ENCODE assay signal across 15 cellular contexts in the genomic region with DNA sequence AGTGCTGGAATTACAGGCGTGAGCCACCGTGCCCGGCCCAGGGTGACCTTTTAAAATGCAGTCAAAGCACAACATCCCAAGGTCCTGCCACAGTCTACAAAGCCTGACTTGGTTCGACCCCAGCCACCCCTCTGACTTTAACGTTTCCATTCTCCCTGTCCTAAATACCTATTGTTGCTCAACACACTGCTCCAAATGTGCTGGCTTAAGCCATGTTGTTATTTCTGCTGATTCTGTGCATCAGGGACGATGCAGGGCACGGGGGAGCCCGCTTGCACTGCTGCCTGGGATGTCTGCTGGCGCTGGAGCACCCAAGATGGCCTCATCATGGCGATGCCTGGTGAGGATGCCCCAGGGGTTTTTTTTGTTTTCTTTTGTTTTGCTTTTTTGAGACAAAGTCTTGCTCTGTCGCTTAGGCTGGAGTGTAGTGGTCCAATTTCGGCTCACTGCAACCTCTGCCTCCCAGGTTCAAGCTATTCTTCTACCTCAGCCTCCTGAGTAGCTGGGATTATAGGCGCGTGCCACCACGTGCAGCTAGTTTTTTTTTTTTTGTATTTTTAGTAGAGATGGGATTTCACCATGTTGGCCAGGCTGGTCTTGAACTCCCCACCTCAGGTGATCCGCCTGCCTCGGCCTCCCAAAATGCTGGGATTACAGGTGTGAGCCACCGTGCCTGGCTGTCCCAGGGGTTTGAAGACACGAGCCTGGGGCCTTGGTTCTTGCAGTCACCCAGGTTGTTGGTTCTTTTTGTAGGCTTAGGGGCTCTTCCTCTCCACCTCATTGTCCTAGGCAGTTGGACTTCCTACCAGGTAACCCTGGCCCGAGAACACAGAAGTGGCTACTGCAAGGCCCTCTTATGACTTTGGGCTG. TPM values are rescaled to one million over a fixed set of nuclear protein-coding genes. Genes with fewer than 3 reads are reported as not detected.
"Had no signal": no experiment of that assay in that cellular context is flagged by ENCODE, and none has a peak within 500 bp of the region (broad histone marks: within the 10 kb centered on the region; RNA-seq: fewer than 3 reads in every experiment).

No MANE protein-coding gene starts in this region.

- H3K27ac ChIP-seq: adrenal gland, body of pancreas, right atrium auricular region had no signal

- H3K27ac Mint-ChIP-seq: activated B cell treated with CpG ODN at 0.5 μM for 24 hours; activated CD4-positive, alpha-beta T cell treated with anti-CD3 and anti-CD28 coated beads, Interleukin-2, amount 10 ng/mL, durations not matched to agents 24 days and 14 days; activated T-helper 17 cell treated with anti-CD3 and anti-CD28 coated beads, Interleukin-2, amount 50 U/mL, for 72 hours; mesothelial cell of epicardium; stimulated activated naive B cell treated with anti-CD40 and anti-IgM and Interleukin-4, amounts not matched to agents 10 μg/mL and 1 μg/mL and 100 μg/mL, for 72 hours; T-helper 17 cell had no signal

- H3K27me3 Mint-ChIP-seq: activated CD4-positive, alpha-beta T cell treated with anti-CD3 and anti-CD28 coated beads, Interleukin-2, amount 10 ng/mL, durations not matched to agents 24 days and 14 days; activated T-helper 17 cell treated with anti-CD3 and anti-CD28 coated beads, Interleukin-2, amount 50 U/mL, for 72 hours; T-helper 17 cell had no signal

- H3K36me3 ChIP-seq: adrenal gland, gastrocnemius medialis, right atrium auricular region had no signal

- H3K4me1 Mint-ChIP-seq: activated B cell treated with CpG ODN at 0.5 μM for 24 hours; activated CD4-positive, alpha-beta T cell treated with anti-CD3 and anti-CD28 coated beads, Interleukin-2, amount 10 ng/mL, durations not matched to agents 24 days and 14 days; activated T-helper 17 cell treated with anti-CD3 and anti-CD28 coated beads, Interleukin-2, amount 50 U/mL, for 72 hours; mesothelial cell of epicardium; stimulated activated naive B cell treated with anti-CD40 and anti-IgM and Interleukin-4, amounts not matched to agents 10 μg/mL and 1 μg/mL and 100 μg/mL, for 72 hours; T-helper 17 cell had no signal

- H3K27me3 ChIP-seq: adrenal gland, body of pancreas, gastrocnemius medialis, right atrium auricular region had no signal

- H3K9me3 ChIP-seq: adrenal gland, body of pancreas, gastrocnemius medialis had no signal

- ATAC-seq: activated T-helper 17 cell treated with anti-CD3 and anti-CD28 coated beads, Interleukin-2, amount 50 U/mL, for 72 hours; body of pancreas; stimulated activated naive B cell treated with anti-CD40 and anti-IgM and Interleukin-4, amounts not matched to agents 10 μg/mL and 1 μg/mL and 100 μg/mL, for 72 hours; T-helper 17 cell had no signal

- DNase-seq: activated B cell treated with CpG ODN at 0.5 μM for 24 hours; activated CD4-positive, alpha-beta T cell treated with anti-CD3 and anti-CD28 coated beads, Interleukin-2, amount 10 ng/mL, durations not matched to agents 24 days and 14 days; activated CD8-positive, alpha-beta memory T cell treated with anti-CD3 and anti-CD28 coated beads for 24 hours; activated naive CD4-positive, alpha-beta T cell treated with anti-CD3 and anti-CD28 coated beads, Interleukin-2, amount 50 U/mL, for 16 hours; adrenal gland; cerebellar nuclear complex; kidney; stimulated activated CD4-positive, alpha-beta T cell treated with anti-CD3 and anti-CD28 coated beads, Interleukin-2, amount 100 ng/mL, for 24 hours; stimulated activated naive B cell treated with anti-CD40 and anti-IgM and Interleukin-4, amounts not matched to agents 10 μg/mL and 1 μg/mL and 100 μg/mL, for 72 hours; T-helper 17 cell had no signal

- H3K4me1 ChIP-seq: adrenal gland, body of pancreas had no signal

- H3K36me3 Mint-ChIP-seq: stimulated activated naive B cell treated with anti-CD40 and anti-IgM and Interleukin-4, amounts not matched to agents 10 μg/mL and 1 μg/mL and 100 μg/mL, for 72 hours had no signal

- H3K4me3 ChIP-seq: adrenal gland, body of pancreas, gastrocnemius medialis, right atrium auricular region had no signal

- H3K4me3 Mint-ChIP-seq: activated B cell treated with CpG ODN at 0.5 μM for 24 hours; activated CD4-positive, alpha-beta T cell treated with anti-CD3 and anti-CD28 coated beads, Interleukin-2, amount 10 ng/mL, durations not matched to agents 24 days and 14 days; activated T-helper 17 cell treated with anti-CD3 and anti-CD28 coated beads, Interleukin-2, amount 50 U/mL, for 72 hours; mesothelial cell of epicardium; stimulated activated naive B cell treated with anti-CD40 and anti-IgM and Interleukin-4, amounts not matched to agents 10 μg/mL and 1 μg/mL and 100 μg/mL, for 72 hours; T-helper 17 cell had no signal

- H3K9me3 Mint-ChIP-seq: activated CD4-positive, alpha-beta T cell treated with anti-CD3 and anti-CD28 coated beads, Interleukin-2, amount 10 ng/mL, durations not matched to agents 24 days and 14 days; activated T-helper 17 cell treated with anti-CD3 and anti-CD28 coated beads, Interleukin-2, amount 50 U/mL, for 72 hours had no signal

RNA-seq across cellular contexts. Expression of a gene that starts 22.9 kb away (rescaled TPM):
- total RNA-seq: activated B cell treated with CpG ODN at 0.5 μM for 24 hours; activated CD4-positive, alpha-beta T cell treated with anti-CD3 and anti-CD28 coated beads, Interleukin-2, amount 10 ng/mL, durations not matched to agents 24 days and 14 days; activated T-helper 17 cell treated with anti-CD3 and anti-CD28 coated beads, Interleukin-2, amount 50 U/mL, for 72 hours; T-helper 17 cell had no signal
